1 cellular context compared by ENCODE assay signal in the genomic region with DNA sequence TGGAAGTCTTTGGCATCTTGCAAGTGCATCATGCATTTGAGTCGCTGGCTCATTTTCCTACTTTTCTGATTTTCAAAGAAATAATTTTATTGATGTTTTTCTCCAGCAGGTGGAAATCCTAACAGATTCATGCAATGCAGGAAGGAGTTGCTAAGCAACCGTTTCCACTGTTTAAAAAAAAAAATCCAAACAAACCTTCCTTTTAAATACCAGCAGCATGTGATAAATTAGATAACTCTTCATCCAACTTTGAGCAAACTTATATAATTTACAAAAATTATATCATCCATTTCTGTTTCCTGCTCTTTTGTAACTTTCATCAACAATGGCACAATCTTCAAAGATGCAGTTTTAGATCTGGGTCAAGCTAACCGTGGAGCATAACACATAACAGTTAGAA.
TF ChIP-seq lines count a peak whose summit lies in the region.

No MANE protein-coding gene starts in this region.

TF ChIP-seq in SK-N-SH treated with all-trans-retinoic acid at 6 μM for 48 hours, 23 proteins besides CTCF, POLR2A, EP300 and RAD21 (continued from another document):
- TF ChIP-seq ZFP30 (CRISPR knock-in tag; IDR thresholded peaks at IDR 0.05) (no peak), ESRRG (CRISPR knock-in tag; IDR thresholded peaks at IDR 0.05) (no peak), TCF4 (CRISPR knock-in tag; IDR thresholded peaks at IDR 0.05; ENCODE audit: borderline replicate concordance) (no peak)
